8 cellular contexts compared by ENCODE assay signal in the genomic region with DNA sequence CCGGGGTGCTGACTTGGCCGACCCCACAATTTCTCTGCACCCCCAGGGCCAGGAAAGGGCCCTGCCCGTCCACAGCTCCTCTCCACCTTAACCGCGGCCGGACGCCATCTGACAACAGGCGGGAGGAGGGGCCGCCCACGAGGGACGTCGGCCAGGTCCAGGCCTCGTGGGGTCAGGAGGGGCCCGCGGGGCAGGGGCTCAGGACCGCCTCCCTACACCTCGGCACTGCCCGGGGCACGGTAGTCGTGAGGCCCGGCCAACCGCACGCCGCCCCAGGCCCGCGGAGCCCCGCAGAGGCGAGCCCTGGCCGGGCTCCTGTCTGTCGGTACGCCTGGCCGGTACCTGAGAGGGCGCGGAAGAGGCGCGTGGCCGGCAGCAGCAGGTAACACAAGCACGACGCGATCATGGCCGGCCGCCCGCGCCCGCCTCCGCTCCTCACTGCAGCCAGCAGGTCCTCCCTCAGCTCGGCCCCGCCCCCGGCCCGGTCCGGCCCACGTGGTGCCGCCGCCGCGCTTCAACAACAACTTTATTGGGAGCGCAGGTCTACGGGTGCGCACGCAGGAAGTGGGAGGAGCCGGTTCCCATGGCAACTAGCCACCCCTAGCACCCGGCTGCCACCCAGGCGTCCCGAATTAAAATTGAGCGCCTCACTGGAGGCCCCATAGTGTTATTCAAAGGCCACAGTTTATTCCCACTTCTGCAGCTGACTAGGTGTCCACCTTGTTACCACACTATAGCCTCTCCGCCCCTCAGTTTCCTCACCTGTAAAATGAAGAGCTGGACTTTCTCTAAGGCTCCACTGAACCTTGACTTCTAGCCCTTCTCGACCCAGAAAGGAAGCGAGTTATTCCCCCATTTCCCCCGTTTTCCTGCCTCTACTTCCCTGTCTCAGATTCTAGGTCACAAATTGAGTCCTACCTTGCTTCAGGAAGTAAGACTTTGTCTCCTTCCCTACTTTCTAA. TPM values are rescaled to one million over a fixed set of nuclear protein-coding genes. Genes with fewer than 3 reads are reported as not detected.
DNase-seq lines count a peak whose midpoint lies in the region; ATAC-seq, FAIRE-seq and TF ChIP-seq lines count a peak whose summit lies in the region.

A gene with protein sequence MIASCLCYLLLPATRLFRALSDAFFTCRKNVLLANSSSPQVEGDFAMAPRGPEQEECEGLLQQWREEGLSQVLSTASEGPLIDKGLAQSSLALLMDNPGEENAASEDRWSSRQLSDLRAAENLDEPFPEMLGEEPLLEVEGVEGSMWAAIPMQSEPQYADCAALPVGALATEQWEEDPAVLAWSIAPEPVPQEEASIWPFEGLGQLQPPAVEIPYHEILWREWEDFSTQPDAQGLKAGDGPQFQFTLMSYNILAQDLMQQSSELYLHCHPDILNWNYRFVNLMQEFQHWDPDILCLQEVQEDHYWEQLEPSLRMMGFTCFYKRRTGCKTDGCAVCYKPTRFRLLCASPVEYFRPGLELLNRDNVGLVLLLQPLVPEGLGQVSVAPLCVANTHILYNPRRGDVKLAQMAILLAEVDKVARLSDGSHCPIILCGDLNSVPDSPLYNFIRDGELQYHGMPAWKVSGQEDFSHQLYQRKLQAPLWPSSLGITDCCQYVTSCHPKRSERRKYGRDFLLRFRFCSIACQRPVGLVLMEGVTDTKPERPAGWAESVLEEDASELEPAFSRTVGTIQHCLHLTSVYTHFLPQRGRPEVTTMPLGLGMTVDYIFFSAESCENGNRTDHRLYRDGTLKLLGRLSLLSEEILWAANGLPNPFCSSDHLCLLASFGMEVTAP (minus strand): TSS at position 461 of the 962 bp plus-strand sequence. CDS start 55 bp downstream, at position 406.

- peak; percentile 82 for ATAC-seq in HG02870 (IDR thresholded peaks at IDR 0.05; ENCODE audit: unreplicated experiment)
- peak; percentile 92 to 95 (median 94) for ATAC-seq in T-cell (replicated peaks in 1 of 4)

- intact Hi-C loops in cardiac septum (cut with DNase I) = no loop called here
- intact Hi-C loops in tibial artery (cut with DNase I; ENCODE audit: low total_unique reads) = no loop called here

- peak; percentile 91 for TF ChIP-seq POLR2A in GM12892 (IDR thresholded peaks at IDR 0.05; ENCODE audit: low read depth, low read length)

- H3K9me3 Mint-ChIP-seq in T-cell = no peaks in the 10 kb centered on the region

- peak; percentile 96 for FAIRE-seq in GM12892 (lab: Jason Lieb, UNC)

- POLR2A ChIA-PET in T-cell (lab: Charles Lee) = interaction anchor here (0.6 to 0.7 kb wide), 2 partner anchors 11 to 23 kb away, joined by 4 to 5 read pairs; no protein-coding TSS in a partner anchor

- H3K36me3 ChIP-seq in parathyroid adenoma (ENCODE audit: control insufficient read depth, insufficient read depth, low read length) (no peaks in the 10 kb centered on the region), tibial artery (peaks cover 3 to 17% (median 16%) of the 10 kb centered on the region in 3 donors)

- CTCF ChIA-PET in T-cell (lab: Charles Lee) = no interaction called here

- TF ChIP-seq CTCF in parathyroid adenoma (IDR thresholded peaks at IDR 0.05) (no peak), tibial artery (IDR thresholded peaks at IDR 0.05) (no peak)

- H3K4me1 Mint-ChIP-seq in T-cell = peaks cover 30 to 50% (median 30%) of the 10 kb centered on the region in 3 donors

- peaks cover 10% of the 10 kb centered on the region for H3K79me2 ChIP-seq in parathyroid adenoma

- peak within 1 kb of the TSS; percentile 90 to 97 (median 93) for H3K4me3 Mint-ChIP-seq in T-cell

- peak within 1 kb of the TSS; percentile 92 to 94 for H3K27ac Mint-ChIP-seq in T-cell

- H3K27me3 Mint-ChIP-seq in T-cell = no peaks in the 10 kb centered on the region

- peaks cover 7% of the 10 kb centered on the region for H3K4me1 ChIP-seq in parathyroid adenoma
- H3K4me1 ChIP-seq in tibial artery = peaks cover 0 to 21% (median 9%) of the 10 kb centered on the region in 4 donors

- H3K36me3 Mint-ChIP-seq in T-cell = peaks cover 15% of the 10 kb centered on the region

- H2AFZ ChIP-seq in parathyroid adenoma = peak within 1 kb of the TSS; percentile 99

- DNase-seq in GM12892 (ENCODE audit: insufficient read length) = peak; percentile 78
- peak; percentile 92 for DNase-seq in NCI-H146 (lab: John Stamatoyannopoulos, UW)
- peak; percentile 88 to 99 (median 95) for DNase-seq in T-cell
- peak; percentile 97 for DNase-seq in cardiac septum (ENCODE audit: low spot score)
- DNase-seq in tibial artery = peak; percentile 93 to 97

- H3K4me3 ChIP-seq in parathyroid adenoma (ENCODE audit: low read depth, low read length) (peak within 1 kb of the TSS; percentile 86), tibial artery (peak within 1 kb of the TSS; percentile 92 to 98)

- peak within 1 kb of the TSS; percentile 49 for H3K9ac ChIP-seq in parathyroid adenoma

- peak within 1 kb of the TSS; percentile 94 for H3K4me2 ChIP-seq in parathyroid adenoma (ENCODE audit: low read length)

- 4 to 7% (median 4%) methylated on average over 42 to 69 of the region's 69 CpGs for WGBS in adipose tissue, 3 donors

- no peaks in the 10 kb centered on the region for H3K27me3 ChIP-seq in parathyroid adenoma (ENCODE audit: control insufficient read depth, insufficient read depth, low read length)
- peaks cover 0 to 3% of the 10 kb centered on the region in 2 donors for H3K27me3 ChIP-seq in tibial artery

- H3K27ac ChIP-seq in adipose tissue (ENCODE audit: low read depth, low read length) (peak within 1 kb of the TSS; percentile 63), parathyroid adenoma (peak within 1 kb of the TSS; percentile 82), tibial artery (peak within 1 kb of the TSS; percentile 85 to 93)

- H3K9me3 ChIP-seq in parathyroid adenoma (ENCODE audit: control insufficient read depth, low read length) (no peaks in the 10 kb centered on the region), tibial artery (no peaks in the 10 kb centered on the region)

RNA-seq across cellular contexts. Expression of the gene that starts here (rescaled TPM):
- 10.7 TPM for polyA plus RNA-seq in GM12892 (2012; ENCODE audit: missing spikeins)
- total RNA-seq in T-cell = 10 to 100 TPM; 15.4 to 33.7 (median 28.3) TPM
- 10 to 100 TPM in 1 of 3 donors, 1 to 10 TPM in 2; 4.3 to 22.5 (median 6.9) TPM for polyA plus RNA-seq in adipose tissue
- 12.4 TPM for total RNA-seq in cardiac septum

Comparison
In these comparisons a context has a peak if more than half of its experiments do, and no peak if none do; other contexts are left out.
1. Peak in every context shown above with its lines: DNase-seq, ATAC-seq, H3K4me3 ChIP-seq and H3K27ac ChIP-seq.